8 cellular contexts compared by ENCODE assay signal in the genomic region with DNA sequence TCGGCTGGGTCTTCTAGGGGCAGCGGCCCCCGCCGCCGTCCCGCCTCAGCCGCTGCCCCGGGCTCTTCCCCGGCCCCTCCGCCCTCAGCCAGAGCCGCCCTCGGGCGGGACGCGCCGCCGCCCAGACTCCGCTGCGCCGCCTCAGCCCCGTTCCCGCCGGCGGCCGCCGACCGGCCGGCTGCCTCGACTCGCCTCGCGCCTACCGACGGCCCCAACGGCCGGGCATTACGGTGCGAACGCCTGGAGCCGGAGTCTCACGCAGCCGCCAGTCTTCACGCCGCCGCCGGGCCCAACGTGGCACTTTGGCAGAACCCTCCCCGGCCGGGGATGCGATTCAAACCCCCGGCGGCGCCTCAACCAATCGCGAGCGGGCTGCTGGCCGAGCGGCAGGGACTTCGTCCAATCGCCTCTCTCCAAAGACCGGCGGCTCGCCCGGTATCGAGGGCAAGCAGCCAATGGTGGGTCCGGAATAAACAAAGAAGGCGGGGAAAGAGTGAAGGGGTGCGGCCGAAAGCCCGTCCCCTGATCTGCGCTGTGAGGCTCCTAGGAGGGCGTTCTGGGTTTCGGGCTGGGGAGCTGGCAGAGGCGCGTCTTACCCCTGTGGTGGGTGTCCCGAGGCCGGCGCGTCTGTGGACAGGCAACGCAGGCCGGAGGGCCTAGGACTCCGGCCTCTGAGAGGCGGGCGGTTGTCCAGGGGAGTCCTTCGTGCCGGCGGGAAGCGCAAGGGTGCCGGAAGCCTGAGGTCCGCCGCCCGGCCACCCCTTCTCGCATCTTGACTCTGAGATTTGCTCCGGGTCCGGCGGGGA. TPM values are rescaled to one million over a fixed set of nuclear protein-coding genes. Genes with fewer than 3 reads are reported as not detected.
A peak's percentile ranks its signal among the peaks of the same experiment; 100 is the strongest.
DNase-seq lines count a peak whose midpoint lies in the region; ATAC-seq and TF ChIP-seq lines count a peak whose summit lies in the region.

A gene (minus strand): TSS at position 309 of the 806 bp plus-strand sequence. CDS start 310 bp downstream, outside the sequence.

- H3K27ac ChIP-seq in spleen, result peak within 1 kb of the TSS; percentile 70 to 92 (median 88)

- TF ChIP-seq POLR2A in spleen (IDR thresholded peaks at IDR 0.05), result peak in 1 of 3 donors; percentile 85

- H3K9me3 ChIP-seq in spleen, result no peaks in the 10 kb centered on the region

- DNase-seq in AG20443 (ENCODE audit: low spot score) (peak; percentile 98), NCI-H446 (lab: John Stamatoyannopoulos, UW) (peak; percentile 90 to 98), inferior parietal cortex (ENCODE audit: extremely low spot score) (peak; percentile 98), spleen (peak; percentile 98)
- peak; percentile 93 to 96 (median 95) for DNase-seq in activated CD4-positive, CD25-positive, alpha-beta regulatory T cell (lab: John Stamatoyannopoulos, UW)
- peak; percentile 98 for DNase-seq in central memory CD4-positive, alpha-beta T cell

- H3K36me3 ChIP-seq in spleen, result peaks cover 0 to 4% (median 0%) of the 10 kb centered on the region in 6 donors

- intact Hi-C loops in spleen (cut with DNase I; ENCODE audit: low total_unique reads), result no loop called here

- H3K4me1 ChIP-seq in spleen, result peaks cover 13 to 60% (median 48%) of the 10 kb centered on the region in 6 donors

- peak within 1 kb of the TSS; percentile 65 to 85 (median 78) for H3K4me3 ChIP-seq in spleen

- TF ChIP-seq CTCF in spleen (IDR thresholded peaks at IDR 0.05 in 8 of 11, conservative IDR thresholded peaks at IDR 0.05 in 3 of 11), result peak in 2 of 11 experiments; percentile 19 to 25

- ATAC-seq in GM19043 (IDR thresholded peaks at IDR 0.05; ENCODE audit: low read depth, unreplicated experiment), result peak; percentile 90
- ATAC-seq in HG03354 (IDR thresholded peaks at IDR 0.05; ENCODE audit: poor library complexity, severe bottlenecking, unreplicated experiment), result peak; percentile 89

- WGBS in spleen, 5 donors, result 0% methylated on average over 41 to 96 of the region's 96 CpGs

- no peaks in the 10 kb centered on the region for H3K27me3 ChIP-seq in spleen (replicated peaks in 1 of 7)

RNA-seq across cellular contexts. Expression of the gene that starts here (rescaled TPM):
- 10 to 100 TPM; 19.2 to 33.4 (median 27.1) TPM for total RNA-seq in spleen
- polyA plus RNA-seq in spleen, result 10 to 100 TPM in 1 of 3 donors, 1 to 10 TPM in 2; 7.7 to 10.1 (median 9.8) TPM

Comparison
In these comparisons a context has a peak if more than half of its experiments do, and no peak if none do; other contexts are left out.
1. Peak in every context shown above with its lines: DNase-seq, ATAC-seq, H3K4me3 ChIP-seq and H3K27ac ChIP-seq.